13 cellular contexts compared by ENCODE assay signal in genomic region chr16:14196539-14196938, GRCh38.
A peak's percentile ranks its signal among the peaks of the same experiment; 100 is the strongest.
DNase-seq lines count a peak whose midpoint lies in the region; ATAC-seq, FAIRE-seq and TF ChIP-seq lines count a peak whose summit lies in the region.
"Had no signal": no experiment of that assay in that cellular context is flagged by ENCODE, and none has a peak within 500 bp of the region (broad histone marks: within the 10 kb centered on the region; RNA-seq: fewer than 3 reads in every experiment).

No MANE protein-coding gene starts in this region.

- ATAC-seq in CD4-positive, CD25-positive, alpha-beta regulatory T cell (ENCODE audit: low read depth in 2 of 2): peak; percentile 45 to 51
- ATAC-seq in right lobe of liver: peak in 3 of 4 donors; percentile 47 to 61 (median 49)
- ATAC-seq: esophagus mucosa had no signal

- peaks cover 8% of the 10 kb centered on the region for H3K36me3 Mint-ChIP-seq in CD4-positive, CD25-positive, alpha-beta regulatory T cell

- H3K27me3 ChIP-seq in CD4-positive, CD25-positive, alpha-beta regulatory T cell (ENCODE audit: control insufficient read depth, insufficient read depth, low read length): no peaks in the 10 kb centered on the region
- H3K27me3 ChIP-seq in DOHH2 (ENCODE audit: control insufficient read depth, low read length) (no peaks in the 10 kb centered on the region), right lobe of liver (no peaks in the 10 kb centered on the region)
- H3K27me3 ChIP-seq: stomach had no signal

- no peaks in the 10 kb centered on the region for H3K36me3 ChIP-seq in CD4-positive, CD25-positive, alpha-beta regulatory T cell (ENCODE audit: control insufficient read depth, insufficient read depth, low read length)
- no peaks in the 10 kb centered on the region for H3K36me3 ChIP-seq in DOHH2 (ENCODE audit: control insufficient read depth, low read length)
- no peaks in the 10 kb centered on the region for H3K36me3 ChIP-seq in right lobe of liver
- H3K36me3 ChIP-seq: stomach had no signal

- H3F3A ChIP-seq in DOHH2 (ENCODE audit: control insufficient read depth, insufficient read depth): no peaks in the 10 kb centered on the region

- H3K4me1 ChIP-seq in CD4-positive, CD25-positive, alpha-beta regulatory T cell (ENCODE audit: control insufficient read depth, insufficient read depth, low read length, poor library complexity, severe bottlenecking): peaks cover 7% of the 10 kb centered on the region
- H3K4me1 ChIP-seq in DOHH2 (ENCODE audit: control insufficient read depth, low read length) (peaks cover 18% of the 10 kb centered on the region), right lobe of liver (no peaks in the 10 kb centered on the region)

- no peaks in the 10 kb centered on the region for H4K20me1 ChIP-seq in DOHH2 (ENCODE audit: control insufficient read depth, insufficient read depth, low read depth, low read length)

- H3K4me2 ChIP-seq in DOHH2 (ENCODE audit: low read length): peak overlapping the region; percentile 21

- no peak overlapping the region for H3K4me3 ChIP-seq in CD4-positive, CD25-positive, alpha-beta regulatory T cell (ENCODE audit: low read depth, low read length)
- no peak overlapping the region for H3K4me3 ChIP-seq in DOHH2 (ENCODE audit: low read length)
- no peak overlapping the region for H3K4me3 ChIP-seq in right lobe of liver
- H3K4me3 ChIP-seq: stomach had no signal

- H3K4me1 Mint-ChIP-seq in CD4-positive, CD25-positive, alpha-beta regulatory T cell: peaks cover 17 to 38% (median 24%) of the 10 kb centered on the region in 4 donors

- no peaks in the 10 kb centered on the region for H3K9me3 ChIP-seq in CD4-positive, CD25-positive, alpha-beta regulatory T cell (ENCODE audit: control insufficient read depth in 2 of 2, low read length in 2 of 2)
- H3K9me3 ChIP-seq in DOHH2 (ENCODE audit: control insufficient read depth, insufficient read depth, low read length) (no peaks in the 10 kb centered on the region), right lobe of liver (no peaks in the 10 kb centered on the region)
- H3K9me3 ChIP-seq: stomach had no signal

- DNase-seq in CD4-positive, CD25-positive, alpha-beta regulatory T cell: peak in 1 of 3 donors; percentile 31
- DNase-seq in SHP77 (lab: John Stamatoyannopoulos, UW): peak; percentile 22
- no peak for DNase-seq in right lobe of liver
- no peak for DNase-seq in NCI-H1105 (lab: John Stamatoyannopoulos, UW)
- DNase-seq in D721Med (ENCODE audit: insufficient read length, low spot score): no peak
- DNase-seq in activated CD4-positive, alpha-beta T cell treated with anti-CD3 and anti-CD28 coated beads, Interleukin-2, amount 50 U/mL, for 4 hours: no peak
- DNase-seq: NCI-H526, stomach had no signal

- H3K27ac Mint-ChIP-seq in CD4-positive, CD25-positive, alpha-beta regulatory T cell: peak overlapping the region in 2 of 3 donors; percentile 32 to 80
- H3K27ac Mint-ChIP-seq: activated T-helper 2 cell treated with anti-CD3 and anti-CD28 coated beads, Interferon-gamma antibody, Interleukin-2, Interleukin-4, amounts not matched to agents 10 μg/mL and 5 μg/mL and 100 μg/mL, durations not matched to agents 14 hours and 24 hours and 36 hours had no signal

- peak overlapping the region in 1 of 4 donors; percentile 4 for H3K4me3 Mint-ChIP-seq in CD4-positive, CD25-positive, alpha-beta regulatory T cell
- H3K4me3 Mint-ChIP-seq: CD8-positive, alpha-beta memory T cell; central memory CD8-positive, alpha-beta T cell had no signal

- H3K79me2 ChIP-seq in DOHH2 (ENCODE audit: control insufficient read depth, low read length): no peaks in the 10 kb centered on the region

- TF ChIP-seq CTCF in DOHH2 (IDR thresholded peaks at IDR 0.05; ENCODE audit: low read depth, low read length, poor library complexity, severe bottlenecking) (no peak), right lobe of liver (IDR thresholded peaks at IDR 0.05) (no peak), D721Med (IDR thresholded peaks at IDR 0.05; ENCODE audit: insufficient read depth, missing control alignments) (no peak)

- no peak for TF ChIP-seq POLR2A in right lobe of liver (IDR thresholded peaks at IDR 0.05)

- H3K27me3 Mint-ChIP-seq in CD4-positive, CD25-positive, alpha-beta regulatory T cell: no peaks in the 10 kb centered on the region
- H3K27me3 Mint-ChIP-seq: CD8-positive, alpha-beta memory T cell; central memory CD8-positive, alpha-beta T cell had no signal

- no peaks in the 10 kb centered on the region for H3K9me2 ChIP-seq in DOHH2 (replicated peaks; ENCODE audit: control insufficient read depth, low read length)

- no peak overlapping the region for H3K27ac ChIP-seq in CD4-positive, CD25-positive, alpha-beta regulatory T cell (ENCODE audit: insufficient read depth, low read length, poor library complexity, severe bottlenecking)
- no peak overlapping the region for H3K27ac ChIP-seq in DOHH2 (ENCODE audit: low read depth, low read length)
- H3K27ac ChIP-seq in right lobe of liver: no peak overlapping the region

- FAIRE-seq in D721Med (lab: Jason Lieb, UNC): no peak

- intact Hi-C loops in right lobe of liver (cut with DNase I): no loop called here

- no peaks in the 10 kb centered on the region for H3K9me3 Mint-ChIP-seq in CD4-positive, CD25-positive, alpha-beta regulatory T cell
- H3K9me3 Mint-ChIP-seq: activated T-helper 2 cell treated with anti-CD3 and anti-CD28 coated beads, Interferon-gamma antibody, Interleukin-2, Interleukin-4, amounts not matched to agents 10 μg/mL and 5 μg/mL and 100 μg/mL, durations not matched to agents 14 hours and 24 hours and 36 hours; CD8-positive, alpha-beta memory T cell; central memory CD8-positive, alpha-beta T cell had no signal

Comparison
In these comparisons a context has a peak if more than half of its experiments do, and no peak if none do; other contexts are left out.
1. DNase-seq: peak in SHP77 (2 of 2); none in right lobe of liver (0 of 3), NCI-H1105 (single experiment), D721Med (single experiment) and activated CD4-positive, alpha-beta T cell treated with anti-CD3 and anti-CD28 coated beads, Interleukin-2, amount 50 U/mL, for 4 hours (0 of 2).